8 cellular contexts compared by ENCODE assay signal in the genomic region with DNA sequence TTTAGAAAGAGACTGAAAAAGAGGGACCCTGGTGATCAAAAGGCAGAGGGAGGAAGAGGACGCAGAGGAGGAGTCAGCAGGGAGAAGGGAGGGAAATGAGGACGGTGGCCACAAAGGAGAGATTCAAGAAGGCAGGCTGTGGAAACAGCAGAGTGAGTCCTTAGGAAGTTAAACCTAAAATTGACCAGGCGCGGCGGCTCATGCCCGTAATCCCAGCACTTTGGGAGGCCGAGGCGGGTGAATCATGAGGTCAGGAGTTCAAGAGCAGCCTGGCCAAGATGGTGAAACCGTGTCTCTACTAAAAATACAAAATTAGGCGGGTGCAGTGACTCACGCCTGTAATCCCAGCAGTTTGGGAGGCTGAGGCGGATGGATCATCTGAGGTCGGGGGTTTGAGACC. TPM values are rescaled to one million over a fixed set of nuclear protein-coding genes. Genes with fewer than 3 reads are reported as not detected.
A peak's percentile ranks its signal among the peaks of the same experiment; 100 is the strongest.
DNase-seq lines count a peak whose midpoint lies in the region; TF ChIP-seq lines count a peak whose summit lies in the region.
"Not testable (repeated sequence)": the region's sequence is repeated elsewhere in the genome, so short reads cannot be mapped to it uniquely, and the experiment has no call there.

No MANE protein-coding gene starts in this region.

- H3K36me3 ChIP-seq in BLaER1 treated with 17β-estradiol and CSF1 and Interleukin-3, amounts not matched to agents 10 nM and 100 nM = peaks cover 0 to 96% (median 92%) of the 10 kb centered on the region in 11 experiments; a peak in 19 of 22 replicates
- not testable (repeated sequence) for H3K36me3 ChIP-seq in neuronal stem cell (replicated peaks in 1 of 2; ENCODE audit: control insufficient read depth in 2 of 2, insufficient read depth in 2 of 2, low read length in 2 of 2)

- TF ChIP-seq CTCF in choroid plexus epithelial cell (conservative IDR thresholded peaks at IDR 0.05; ENCODE audit: low read depth, low read length) = not testable (repeated sequence)

- not testable (repeated sequence) for H2BK15ac ChIP-seq in neuronal stem cell (ENCODE audit: low read length)

- not testable (repeated sequence) for H3K4me3 Mint-ChIP-seq in activated T-helper 1 cell treated with anti-CD3 and anti-CD28 coated beads, Interleukin-12 subunit alpha, Interleukin-12 subunit beta, Interleukin-2, Interleukin-4 antibody, amounts not matched to agents 30 ng/mL and 10 ng/mL and 1 ng/mL, durations not matched to agents 14 hours and 24 hours and 36 hours

- peaks cover 21 to 45% (median 28%) of the 10 kb centered on the region in 10 experiments for H3K4me1 ChIP-seq in BLaER1 treated with 17β-estradiol and CSF1 and Interleukin-3, amounts not matched to agents 10 nM and 100 nM
- H3K4me1 ChIP-seq in neuronal stem cell (ENCODE audit: control insufficient read depth in 2 of 2, insufficient read depth in 1 of 2, low read depth in 1 of 2, low read length in 2 of 2) = not testable (repeated sequence)

- H3K23ac ChIP-seq in neuronal stem cell (ENCODE audit: low read depth, low read length, poor library complexity) = not testable (repeated sequence)

- H3K27ac ChIP-seq in BLaER1 treated with 17β-estradiol and CSF1 and Interleukin-3, amounts not matched to agents 10 nM and 100 nM = peak overlapping the region in 9 of 11 experiments; percentile 27 to 76 (median 66); a peak in 18 of 22 replicates
- H3K27ac ChIP-seq in neuronal stem cell (replicated peaks; ENCODE audit: low read length) = not testable (repeated sequence)

- not testable (repeated sequence) for H2BK120ac ChIP-seq in neuronal stem cell (ENCODE audit: low read depth, low read length)

- H3K4me1 Mint-ChIP-seq in activated T-helper 1 cell treated with anti-CD3 and anti-CD28 coated beads, Interleukin-12 subunit alpha, Interleukin-12 subunit beta, Interleukin-2, Interleukin-4 antibody, amounts not matched to agents 30 ng/mL and 10 ng/mL and 1 ng/mL, durations not matched to agents 14 hours and 24 hours and 36 hours (ENCODE audit: low read depth) = not testable (repeated sequence)

- peak overlapping the region in 10 of 11 experiments; percentile 14 to 65 (median 33); a peak in 15 of 22 replicates for H3K4me2 ChIP-seq in BLaER1 treated with 17β-estradiol and CSF1 and Interleukin-3, amounts not matched to agents 10 nM and 100 nM
- not testable (repeated sequence) for H3K4me2 ChIP-seq in neuronal stem cell (ENCODE audit: insufficient read depth, low read length, poor library complexity, severe bottlenecking)

- H3K9ac ChIP-seq in BLaER1 treated with 17β-estradiol and CSF1 and Interleukin-3, amounts not matched to agents 10 nM and 100 nM = peak overlapping the region in 7 of 11 experiments; percentile 6 to 58 (median 46); a peak in 8 of 22 replicates
- not testable (repeated sequence) for H3K9ac ChIP-seq in neuronal stem cell (ENCODE audit: low read depth, low read length, poor library complexity)

- not testable (repeated sequence) for H3K4ac ChIP-seq in neuronal stem cell (ENCODE audit: low read length)

- not testable (repeated sequence) for H4K91ac ChIP-seq in neuronal stem cell (ENCODE audit: low read depth, low read length, poor library complexity)

- intact Hi-C loops in activated T-helper 1 cell treated with anti-CD3 and anti-CD28 coated beads, Interleukin-12 subunit alpha, Interleukin-12 subunit beta, Interleukin-2, Interleukin-4 antibody, amounts not matched to agents 30 ng/mL and 10 ng/mL and 1 ng/mL, durations not matched to agents 14 hours and 24 hours and 36 hours (cut with micrococcal nuclease) = not testable (repeated sequence)

- not testable (repeated sequence) for H4K8ac ChIP-seq in neuronal stem cell (ENCODE audit: low read depth, low read length)

- not testable (repeated sequence) for H3K27me3 Mint-ChIP-seq in activated T-helper 1 cell treated with anti-CD3 and anti-CD28 coated beads, Interleukin-12 subunit alpha, Interleukin-12 subunit beta, Interleukin-2, Interleukin-4 antibody, amounts not matched to agents 30 ng/mL and 10 ng/mL and 1 ng/mL, durations not matched to agents 14 hours and 24 hours and 36 hours (ENCODE audit: insufficient read depth)

- DNase-seq in HK-2 (ENCODE audit: unreplicated experiment) = peak; percentile 45
- DNase-seq in RKO (ENCODE audit: low spot score) = peak; percentile 59
- not testable (repeated sequence) for DNase-seq in activated T-helper 1 cell treated with anti-CD3 and anti-CD28 coated beads, Interleukin-12 subunit alpha, Interleukin-12 subunit beta, Interleukin-2, Interleukin-4 antibody, amounts not matched to agents 30 ng/mL and 10 ng/mL and 1 ng/mL, durations not matched to agents 14 hours and 24 hours and 36 hours (ENCODE audit: low spot score); neuronal stem cell (ENCODE audit: low spot score)
- DNase-seq in choroid plexus epithelial cell (ENCODE audit: low read depth) = peak; percentile 45
- DNase-seq in islet precursor cell = peak; percentile 66
- DNase-seq in stromal cell of bone marrow (ENCODE audit: low read depth) = peak; percentile 75

- H3K79me1 ChIP-seq in neuronal stem cell (ENCODE audit: low read depth, low read length) = not testable (repeated sequence)

- H3K4me3 ChIP-seq in BLaER1 treated with 17β-estradiol and CSF1 and Interleukin-3, amounts not matched to agents 10 nM and 100 nM; choroid plexus epithelial cell (ENCODE audit: low read depth, low read length); neuronal stem cell (ENCODE audit: low read length in 2 of 2): not testable (repeated sequence)

- H3K18ac ChIP-seq in neuronal stem cell (ENCODE audit: low read length) = not testable (repeated sequence)

- H2AK5ac ChIP-seq in neuronal stem cell (ENCODE audit: low read depth, low read length) = not testable (repeated sequence)

- H2BK12ac ChIP-seq in neuronal stem cell (ENCODE audit: low read length) = not testable (repeated sequence)

- not testable (repeated sequence) for H3K9me3 ChIP-seq in BLaER1 treated with 17β-estradiol and CSF1 and Interleukin-3, amounts not matched to agents 10 nM and 100 nM (replicated peaks in 1 of 11); neuronal stem cell (replicated peaks in 1 of 2; ENCODE audit: control insufficient read depth in 2 of 2, insufficient read depth in 1 of 2, low read depth in 1 of 2, low read length in 2 of 2)

- H3K14ac ChIP-seq in neuronal stem cell (ENCODE audit: low read length) = not testable (repeated sequence)

- no CpG with 5 or more reads among the region's 13 CpGs for WGBS in neuronal stem cell (ENCODE audit: extremely low coverage in 2 of 2, insufficient read length in 2 of 2, insufficient replicate concordance in 1 of 2), 2 donors

- peaks cover 0 to 67% (median 44%) of the 10 kb centered on the region in 11 experiments; a peak in 13 of 22 replicates for H4K20me1 ChIP-seq in BLaER1 treated with 17β-estradiol and CSF1 and Interleukin-3, amounts not matched to agents 10 nM and 100 nM

- H3K9me3 Mint-ChIP-seq in activated T-helper 1 cell treated with anti-CD3 and anti-CD28 coated beads, Interleukin-12 subunit alpha, Interleukin-12 subunit beta, Interleukin-2, Interleukin-4 antibody, amounts not matched to agents 30 ng/mL and 10 ng/mL and 1 ng/mL, durations not matched to agents 14 hours and 24 hours and 36 hours = not testable (repeated sequence)

- H2AFZ ChIP-seq in neuronal stem cell (ENCODE audit: low read length) = peak overlapping the region; percentile 56

- H3K27ac Mint-ChIP-seq in activated T-helper 1 cell treated with anti-CD3 and anti-CD28 coated beads, Interleukin-12 subunit alpha, Interleukin-12 subunit beta, Interleukin-2, Interleukin-4 antibody, amounts not matched to agents 30 ng/mL and 10 ng/mL and 1 ng/mL, durations not matched to agents 14 hours and 24 hours and 36 hours = peak overlapping the region; percentile 31

- peaks cover 11% of the 10 kb centered on the region for H3K36me3 Mint-ChIP-seq in activated T-helper 1 cell treated with anti-CD3 and anti-CD28 coated beads, Interleukin-12 subunit alpha, Interleukin-12 subunit beta, Interleukin-2, Interleukin-4 antibody, amounts not matched to agents 30 ng/mL and 10 ng/mL and 1 ng/mL, durations not matched to agents 14 hours and 24 hours and 36 hours (ENCODE audit: low read depth)

- H3K27me3 ChIP-seq in BLaER1 treated with 17β-estradiol and CSF1 and Interleukin-3, amounts not matched to agents 10 nM and 100 nM; neuronal stem cell (ENCODE audit: control insufficient read depth in 3 of 3, insufficient read depth in 3 of 3, low read depth in 1 of 3, low read length in 3 of 3): not testable (repeated sequence)

- H2BK5ac ChIP-seq in neuronal stem cell (ENCODE audit: low read length) = not testable (repeated sequence)

RNA-seq across cellular contexts. Expression of a gene that starts 20.1 kb away (rescaled TPM):
- total RNA-seq in activated T-helper 1 cell treated with anti-CD3 and anti-CD28 coated beads, Interleukin-12 subunit alpha, Interleukin-12 subunit beta, Interleukin-2, Interleukin-4 antibody, amounts not matched to agents 30 ng/mL and 10 ng/mL and 1 ng/mL, durations not matched to agents 14 hours and 24 hours and 36 hours = 29.3 and 30.5 TPM in 2 replicates
- polyA plus RNA-seq in neuronal stem cell (2013, experiment 1 of 2) = 15.2 TPM
- 16.1 TPM for polyA plus RNA-seq in neuronal stem cell (2013, experiment 2 of 2)
